In genomic region chr3:127216415-127217261, GRCh38 we compare ENCODE assay signal across 17 cellular contexts. TPM values are rescaled to one million over a fixed set of nuclear protein-coding genes. Genes with fewer than 3 reads are reported as not detected.
DNase-seq lines count a peak whose midpoint lies in the region; ATAC-seq and TF ChIP-seq lines count a peak whose summit lies in the region.
"Had no signal": no experiment of that assay in that cellular context is flagged by ENCODE, and none has a peak within 500 bp of the region (broad histone marks: within the 10 kb centered on the region; RNA-seq: fewer than 3 reads in every experiment).

No MANE protein-coding gene starts in this region.

- no peak for TF ChIP-seq CTCF in GM20000 (IDR thresholded peaks at IDR 0.05; ENCODE audit: extremely low read depth, missing control alignments)

- in situ Hi-C loops in G401 (cut with HindIII; ENCODE audit: low sequenced_read_pairs), result no loop called here

- ATAC-seq in HG03460 (IDR thresholded peaks at IDR 0.05; ENCODE audit: unreplicated experiment), result peak; percentile 50
- no peak for ATAC-seq in esophagus mucosa
- no peak for ATAC-seq in activated CD4-positive, CD25-positive, alpha-beta regulatory T cell treated with anti-CD3 and anti-CD28 coated beads, Interleukin-2, amount 50 U/mL, for 24 hours
- ATAC-seq: effector memory CD8-positive, alpha-beta T cell; gastroesophageal sphincter; mucosa of descending colon; T-helper 17 cell had no signal

- peak; percentile 76 for DNase-seq in GM20000 (ENCODE audit: low spot score)
- DNase-seq in glomerular visceral epithelial cell (ENCODE audit: extremely low spot score), result peak; percentile 27
- DNase-seq in G401 (ENCODE audit: low spot score), result no peak
- no peak for DNase-seq in COLO668 (lab: John Stamatoyannopoulos, UW; ENCODE audit: unreplicated experiment)
- DNase-seq: activated CD4-positive, alpha-beta memory T cell treated with anti-CD3 and anti-CD28 coated beads for 36 hours; activated naive CD4-positive, alpha-beta T cell treated with Interleukin-2 at 50 U/mL for 16 hours; brain microvascular endothelial cell; effector memory CD8-positive, alpha-beta T cell; MM.1S; mucosa of descending colon; T-helper 17 cell had no signal

- H3K4me3 ChIP-seq in GM08714 (ENCODE audit: low read length), result peak overlapping the region; percentile 23; the same call in 1 of the 2 replicates
- H3K4me3 ChIP-seq: gastroesophageal sphincter, mucosa of descending colon had no signal

RNA-seq across cellular contexts. Expression of gene PRR23E, which starts 23.7 kb away (rescaled TPM):
- not detected for total RNA-seq in esophagus mucosa
- not detected in 2 replicates for total RNA-seq in G401 (2014; rRNA removed; shearing (Covaris generic))
- total RNA-seq: activated CD4-positive, alpha-beta memory T cell treated with anti-CD3 and anti-CD28 coated beads for 36 hours; gastroesophageal sphincter; mucosa of descending colon; OCI-LY7; T-helper 17 cell had no signal

Comparison
In these comparisons a context has a peak if more than half of its experiments do, and no peak if none do; other contexts are left out.
1. DNase-seq: peak in GM20000 (single experiment) and glomerular visceral epithelial cell (single experiment); none in G401 (single experiment) and COLO668 (single experiment).